In genomic region chr14:52692248-52692962, GRCh38 we compare ENCODE assay signal across 11 cellular contexts. TPM values are rescaled to one million over a fixed set of nuclear protein-coding genes. Genes with fewer than 3 reads are reported as not detected.
DNase-seq lines count a peak whose midpoint lies in the region; ATAC-seq, FAIRE-seq and TF ChIP-seq lines count a peak whose summit lies in the region.
"Had no signal": no experiment of that assay in that cellular context is flagged by ENCODE, and none has a peak within 500 bp of the region (broad histone marks: within the 10 kb centered on the region; RNA-seq: fewer than 3 reads in every experiment).

No MANE protein-coding gene starts in this region.

- no peak overlapping the region for H2AK5ac ChIP-seq in H9 (ENCODE audit: insufficient read length, low read length)

- no peak overlapping the region for H3K18ac ChIP-seq in H9 (ENCODE audit: insufficient read length, low read depth, low read length)

- H3K36me3 ChIP-seq in PC-9 (ENCODE audit: low read depth): 0 out of 2 replicates have a peak, but pooled peaks cover 4% of the 10 kb centered on the region
- no peaks in the 10 kb centered on the region for H3K36me3 ChIP-seq in small intestine (ENCODE audit: control insufficient read depth in 2 of 2, insufficient read depth in 2 of 2, low read length in 2 of 2)

- H3F3A ChIP-seq in PC-9 (ENCODE audit: insufficient read depth, low read depth): peaks cover 26% of the 10 kb centered on the region

- H3T11ph ChIP-seq in H9 (ENCODE audit: low read length): no peak overlapping the region

- H3K27ac ChIP-seq in PC-9 (no peak overlapping the region), small intestine (ENCODE audit: low read depth in 1 of 2, low read length in 1 of 2) (no peak overlapping the region), H9 (ENCODE audit: insufficient read length, low read depth, low read length) (no peak overlapping the region)

- H2BK20ac ChIP-seq in H9 (ENCODE audit: low read depth, low read length, poor library complexity, severe bottlenecking): no peak overlapping the region

- H3K27ac Mint-ChIP-seq in activated T-cell treated with anti-CD3 and anti-CD28 coated beads, Interleukin-2, amount 50 U/mL, for 24 hours: peak overlapping the region; percentile 16
- no peak overlapping the region for H3K27ac Mint-ChIP-seq in central memory CD8-positive, alpha-beta T cell (ENCODE audit: low read depth)
- H3K27ac Mint-ChIP-seq in H9 (peak overlapping the region in 1 of 3 experiments; percentile 25; a peak in 3 of 7 replicates), chondrocyte (ENCODE audit: unreplicated experiment) (no peak overlapping the region)

- H3K27me3 ChIP-seq in PC-9 (ENCODE audit: insufficient read depth, low read depth): no peaks in the 10 kb centered on the region
- H3K27me3 ChIP-seq in small intestine (ENCODE audit: control insufficient read depth in 2 of 2, insufficient read depth in 2 of 2, low read length in 2 of 2): no peaks in the 10 kb centered on the region
- no peaks in the 10 kb centered on the region for H3K27me3 ChIP-seq in H9 (ENCODE audit: insufficient read depth, low read length)
- H3K27me3 ChIP-seq: body of pancreas had no signal

- H3K4me3 ChIP-seq in PC-9 (0 out of 2 replicates have a peak overlapping the region, but pooled peaks have one; percentile 1), small intestine (ENCODE audit: low read depth in 1 of 2, low read length in 2 of 2) (peak overlapping the region in 1 of 2 donors; percentile 2)
- H3K4me3 ChIP-seq: body of pancreas had no signal

- peaks cover 3% of the 10 kb centered on the region for H3K23me2 ChIP-seq in H9 (ENCODE audit: insufficient read length, low read depth, low read length, poor library complexity, severe bottlenecking)

- H3K9me3 Mint-ChIP-seq in activated T-cell treated with anti-CD3 and anti-CD28 coated beads, Interleukin-2, amount 50 U/mL, for 24 hours: no peaks in the 10 kb centered on the region
- H3K9me3 Mint-ChIP-seq in central memory CD8-positive, alpha-beta T cell: no peaks in the 10 kb centered on the region
- H3K9me3 Mint-ChIP-seq in H9 (no peaks in the 10 kb centered on the region), chondrocyte (ENCODE audit: low read depth) (no peaks in the 10 kb centered on the region)

- H3K23ac ChIP-seq in H9 (ENCODE audit: insufficient read length, low read depth, low read length): no peak overlapping the region

- H4K20me1 ChIP-seq in PC-9 (ENCODE audit: insufficient read depth) (peaks cover 10% of the 10 kb centered on the region; the same call in 1 of the 2 replicates), H9 (ENCODE audit: control insufficient read depth, insufficient read depth, insufficient read length) (no peaks in the 10 kb centered on the region)

- peak overlapping the region; percentile 93; the same call in 1 of the 2 replicates for H3K4me2 ChIP-seq in PC-9
- H3K4me2 ChIP-seq in H9 (ENCODE audit: insufficient read depth, insufficient read length, low read length): no peak overlapping the region

- H3K79me2 ChIP-seq in PC-9 (ENCODE audit: low read depth) (peaks cover 78% of the 10 kb centered on the region), H9 (ENCODE audit: insufficient read depth, low read length) (peaks cover 2% of the 10 kb centered on the region; the same call in 1 of the 2 replicates)

- no peak overlapping the region for H3K9ac ChIP-seq in H9 (ENCODE audit: extremely low read depth, insufficient read length, low read length)

- H2BK5ac ChIP-seq in H9 (ENCODE audit: insufficient read length, low read length): no peak overlapping the region

- DNase-seq in activated T-cell treated with anti-CD3 and anti-CD28 coated beads, Interleukin-2, amount 50 U/mL, for 24 hours: no peak
- DNase-seq in activated T-cell treated with anti-CD3 and anti-CD28 coated beads, Interleukin-2, amount 50 U/mL, for 48 hours: no peak
- DNase-seq in PC-9 (no peak), small intestine (peak; percentile 10), H9 (no peak), chondrocyte (ENCODE audit: low spot score) (no peak)
- no peak for DNase-seq in central memory CD8-positive, alpha-beta T cell (ENCODE audit: low spot score in 2 of 2)
- DNase-seq: body of pancreas, NCI-H1048, posterior cingulate gyrus had no signal

- H3K4ac ChIP-seq in H9 (ENCODE audit: low read depth, low read length): no peak overlapping the region

- no peak overlapping the region for H3K14ac ChIP-seq in H9 (ENCODE audit: insufficient read depth, low read length)

- no peak for ATAC-seq in central memory CD8-positive, alpha-beta T cell (replicated peaks; ENCODE audit: extremely low read depth, poor library complexity, severe bottlenecking)
- no peak for ATAC-seq in GM21723 (IDR thresholded peaks at IDR 0.05; ENCODE audit: unreplicated experiment)
- ATAC-seq: body of pancreas had no signal

- no peak for FAIRE-seq in small intestine (lab: Jason Lieb, UNC)

- no peak overlapping the region for H4K5ac ChIP-seq in H9 (ENCODE audit: insufficient read length, low read depth, low read length)

- BruUV-seq in PC-9 (replicated peaks; lab: Mats Ljungman, UMichigan): no TSS peak

- no peaks in the 10 kb centered on the region for H3K27me3 Mint-ChIP-seq in activated T-cell treated with anti-CD3 and anti-CD28 coated beads, Interleukin-2, amount 50 U/mL, for 24 hours
- no peaks in the 10 kb centered on the region for H3K27me3 Mint-ChIP-seq in central memory CD8-positive, alpha-beta T cell
- H3K27me3 Mint-ChIP-seq in H9 (ENCODE audit: low read depth) (no peaks in the 10 kb centered on the region; the same call in none of the 2 replicates), chondrocyte (ENCODE audit: low read depth) (no peaks in the 10 kb centered on the region)

- no peak overlapping the region for H4K8ac ChIP-seq in H9 (replicated peaks; ENCODE audit: insufficient read length, low read depth, low read length)

- H2AFZ ChIP-seq in PC-9 (no peak overlapping the region), H9 (ENCODE audit: low read length) (no peak overlapping the region)

- intact Hi-C loops in PC-9 (cut with micrococcal nuclease; ENCODE audit: unreplicated experiment): no loop called here

- no peak for TF ChIP-seq CTCF in PC-9 (conservative IDR thresholded peaks at IDR 0.05)
- no peak for TF ChIP-seq CTCF in H9 (conservative IDR thresholded peaks at IDR 0.05)
- no peak for TF ChIP-seq CTCF in chondrocyte (IDR thresholded peaks at IDR 0.05)

- 52 to 70% (median 60%) methylated on average over 5 of the region's 5 CpGs for WGBS in small intestine, 3 donors
- WGBS in H9 (ENCODE audit: extremely low coverage, insufficient read length, low lambda C conversion rate): no CpG with 5 or more reads among the region's 5 CpGs

- CTCF ChIA-PET in PC-9 (lab: Charles Lee): no interaction called here

- no peaks in the 10 kb centered on the region for H3K79me1 ChIP-seq in H9 (ENCODE audit: insufficient read depth, low read depth, low read length, poor library complexity, severe bottlenecking)

- H3K4me1 Mint-ChIP-seq in activated T-cell treated with anti-CD3 and anti-CD28 coated beads, Interleukin-2, amount 50 U/mL, for 24 hours (ENCODE audit: low read depth): peaks cover 63% of the 10 kb centered on the region
- H3K4me1 Mint-ChIP-seq in central memory CD8-positive, alpha-beta T cell: peaks cover 64% of the 10 kb centered on the region
- H3K4me1 Mint-ChIP-seq in H9 (peaks cover 19 to 34% of the 10 kb centered on the region in 2 experiments), chondrocyte (ENCODE audit: low read depth) (peaks cover 34% of the 10 kb centered on the region)

- POLR2A ChIA-PET in PC-9 (lab: Charles Lee; ENCODE audit: unreplicated experiment): interaction anchor here (0.6 kb wide), 2 partner anchors 27 to 91 kb away, joined by 10 to 11 read pairs; no protein-coding TSS in a partner anchor

- H4K91ac ChIP-seq in H9 (ENCODE audit: insufficient read length, low read depth, low read length): no peak overlapping the region

- H2BK15ac ChIP-seq in H9 (ENCODE audit: low read depth, low read length): no peak overlapping the region

- H3K9me3 ChIP-seq in PC-9 (ENCODE audit: insufficient read depth, low read depth) (no peaks in the 10 kb centered on the region), small intestine (ENCODE audit: control insufficient read depth, low read depth) (no peaks in the 10 kb centered on the region), H9 (ENCODE audit: control insufficient read depth, low read depth, low read length) (no peaks in the 10 kb centered on the region)
- H3K9me3 ChIP-seq: body of pancreas had no signal

- H3K4me1 ChIP-seq in PC-9 (replicated peaks; ENCODE audit: insufficient read depth): peaks cover 40% of the 10 kb centered on the region
- peaks cover 3 to 10% of the 10 kb centered on the region in 2 donors for H3K4me1 ChIP-seq in small intestine (ENCODE audit: control insufficient read depth in 2 of 2, insufficient read depth in 1 of 2, low read depth in 1 of 2, low read length in 1 of 2)
- H3K4me1 ChIP-seq in H9 (ENCODE audit: insufficient read depth, low read length): 0 out of 2 replicates have a peak, but pooled peaks cover 3% of the 10 kb centered on the region

- peaks cover 48% of the 10 kb centered on the region for H3K36me3 Mint-ChIP-seq in activated T-cell treated with anti-CD3 and anti-CD28 coated beads, Interleukin-2, amount 50 U/mL, for 24 hours (ENCODE audit: low read depth)
- H3K36me3 Mint-ChIP-seq in central memory CD8-positive, alpha-beta T cell (ENCODE audit: insufficient read depth): peaks cover 10% of the 10 kb centered on the region
- no peaks in the 10 kb centered on the region; a peak in 1 of 7 replicates for H3K36me3 Mint-ChIP-seq in H9 (ENCODE audit: insufficient read depth in 1 of 3, low read depth in 3 of 3)
- H3K36me3 Mint-ChIP-seq in chondrocyte (ENCODE audit: low read depth): no peaks in the 10 kb centered on the region

- peak overlapping the region; percentile 54 for H3K4me3 Mint-ChIP-seq in activated T-cell treated with anti-CD3 and anti-CD28 coated beads, Interleukin-2, amount 50 U/mL, for 24 hours
- H3K4me3 Mint-ChIP-seq in central memory CD8-positive, alpha-beta T cell: peak overlapping the region; percentile 4
- H3K4me3 Mint-ChIP-seq in H9 (peak overlapping the region in 1 of 2 experiments; percentile 20; a peak in 2 of 5 replicates), chondrocyte (ENCODE audit: unreplicated experiment) (no peak overlapping the region)

- no peak overlapping the region for H2BK12ac ChIP-seq in H9 (ENCODE audit: insufficient read length, low read depth, low read length)

- no peak overlapping the region for H3K56ac ChIP-seq in H9 (ENCODE audit: insufficient read length, low read depth, low read length)

- H2BK120ac ChIP-seq in H9 (ENCODE audit: low read depth, low read length, poor library complexity, severe bottlenecking): no peak overlapping the region

- no peaks in the 10 kb centered on the region for H3K9me2 ChIP-seq in PC-9 (ENCODE audit: insufficient read depth)

RNA-seq across cellular contexts. Expression of gene ERO1A, which starts 3.0 kb away (rescaled TPM):
- total RNA-seq in PC-9 (2021) (83.6 and 83.9 TPM in 2 replicates), H9 (2021) (37.1 and 41.5 TPM in 2 replicates), chondrocyte (43.9 to 59.1 TPM (median 58.7 TPM) in 3 replicates)
- polyA plus RNA-seq in small intestine: 10 to 100 TPM in 1 of 3 donors, 1 to 10 TPM in 2; 7.8 to 19.9 (median 8.7) TPM

RNA-seq across cellular contexts. Expression of gene PSMC6, which starts 14.6 kb away (rescaled TPM):
- total RNA-seq in PC-9 (2021) (83.0 and 96.5 TPM in 2 replicates), H9 (2021) (98.1 and 103 TPM in 2 replicates), chondrocyte (58.2 to 76.9 TPM (median 66.4 TPM) in 3 replicates)
- polyA plus RNA-seq in small intestine: 10 to 100 TPM; 63.8 to 90.1 (median 85.2) TPM

RNA-seq across cellular contexts. Expression of gene STYX, which starts 37.6 kb away (rescaled TPM):
- total RNA-seq in PC-9 (2021) (7.0 and 10.8 TPM in 2 replicates), H9 (2021) (24.0 and 26.9 TPM in 2 replicates), chondrocyte (17.3 to 21.0 TPM (median 20.9 TPM) in 3 replicates)
- polyA plus RNA-seq in small intestine: 1 to 10 TPM; 4.9 to 6.5 (median 5.7) TPM
